11 cellular contexts compared by ENCODE assay signal in the genomic region with DNA sequence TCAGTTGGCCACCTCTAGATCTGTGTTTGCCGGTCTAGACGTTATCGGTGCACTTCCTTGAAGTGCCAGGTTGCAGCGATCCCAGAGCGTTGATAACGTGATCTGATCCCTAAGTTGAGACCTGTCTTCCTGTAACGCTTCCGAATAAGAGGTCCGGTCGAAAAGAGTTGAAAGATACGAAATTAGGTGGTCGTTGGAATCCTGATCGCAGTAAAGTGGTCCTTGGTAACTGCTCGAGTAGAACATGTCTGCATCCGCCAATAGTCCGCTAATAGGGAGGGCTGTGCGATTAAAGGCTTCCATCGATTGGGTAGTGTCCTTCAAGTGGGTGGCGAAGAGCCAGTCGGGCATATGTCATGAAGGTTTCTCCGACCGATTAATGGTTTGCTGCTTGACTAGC. TPM values are rescaled to one million over a fixed set of nuclear protein-coding genes. Genes with fewer than 3 reads are reported as not detected.
DNase-seq lines count a peak whose midpoint lies in the region; ATAC-seq and TF ChIP-seq lines count a peak whose summit lies in the region.
"Had no signal": no experiment of that assay in that cellular context is flagged by ENCODE, and none has a peak within 500 bp of the region (broad histone marks: within the 10 kb centered on the region; RNA-seq: fewer than 3 reads in every experiment).

No MANE protein-coding gene starts in this region.

- H3K9ac ChIP-seq in endodermal cell (ENCODE audit: extremely low read depth, low read length, poor library complexity, severe bottlenecking), result no peak overlapping the region

- H3K79me2 ChIP-seq in DOHH2 (ENCODE audit: control insufficient read depth, low read length), result peaks cover 57% of the 10 kb centered on the region

- CTCF ChIA-PET in T-cell (lab: Charles Lee), result no interaction called here

- TF ChIP-seq CTCF in DOHH2 (IDR thresholded peaks at IDR 0.05; ENCODE audit: low read depth, low read length, poor library complexity, severe bottlenecking), result no peak
- TF ChIP-seq CTCF in endodermal cell (conservative IDR thresholded peaks at IDR 0.05), result no peak
- no peak for TF ChIP-seq CTCF in osteocyte (IDR thresholded peaks at IDR 0.05)

- H3K27me3 ChIP-seq in DOHH2 (ENCODE audit: control insufficient read depth, low read length) (no peaks in the 10 kb centered on the region), endodermal cell (ENCODE audit: control insufficient read depth, insufficient read depth, low read length, poor library complexity, severe bottlenecking) (no peaks in the 10 kb centered on the region)

- no peak for ATAC-seq in T-cell (replicated peaks in 1 of 4)
- no peak for ATAC-seq in HG02970 (IDR thresholded peaks at IDR 0.05; ENCODE audit: low FRiP score, unreplicated experiment)
- ATAC-seq in HG03108 (IDR thresholded peaks at IDR 0.05; ENCODE audit: unreplicated experiment), result no peak

- H3K36me3 Mint-ChIP-seq in T-cell (peaks cover 65% of the 10 kb centered on the region), endodermal cell (ENCODE audit: low read depth) (peaks cover 70% of the 10 kb centered on the region), osteocyte (ENCODE audit: unreplicated experiment) (peaks cover 56% of the 10 kb centered on the region)

- H4K20me1 ChIP-seq in DOHH2 (ENCODE audit: control insufficient read depth, insufficient read depth, low read depth, low read length), result peaks cover 30% of the 10 kb centered on the region

- H3K9me3 ChIP-seq in DOHH2 (ENCODE audit: control insufficient read depth, insufficient read depth, low read length), result no peaks in the 10 kb centered on the region
- H3K9me3 ChIP-seq in endodermal cell (ENCODE audit: control insufficient read depth, low read length), result peaks cover 8% of the 10 kb centered on the region

- no peaks in the 10 kb centered on the region for H3K9me2 ChIP-seq in DOHH2 (replicated peaks; ENCODE audit: control insufficient read depth, low read length)

- H3K9me3 Mint-ChIP-seq in T-cell (no peaks in the 10 kb centered on the region), endodermal cell (peaks cover 13% of the 10 kb centered on the region), osteocyte (ENCODE audit: unreplicated experiment) (no peaks in the 10 kb centered on the region)

- POLR2A ChIA-PET in T-cell (lab: Charles Lee), result interaction anchor here (0.5 to 0.6 kb wide), 2 partner anchors 17 to 1706 kb away, joined by 3 to 7 read pairs; no protein-coding TSS in a partner anchor

- 96 to 97% methylated on average over 19 to 22 of the region's 22 CpGs for WGBS in endodermal cell (ENCODE audit: insufficient coverage in 1 of 2, insufficient read length in 1 of 2), 2 experiments

- H3K27me3 Mint-ChIP-seq in T-cell (peaks cover 0 to 2% of the 10 kb centered on the region in 2 donors), endodermal cell (ENCODE audit: insufficient read depth) (peaks cover 2% of the 10 kb centered on the region), osteocyte (ENCODE audit: unreplicated experiment) (no peaks in the 10 kb centered on the region)

- DNase-seq in T-cell (no peak), endodermal cell (peak; percentile 47), osteocyte (ENCODE audit: extremely low spot score, unreplicated experiment) (peak; percentile 36), Ammon's horn (ENCODE audit: low spot score) (no peak), HUDEP-2 (lab: John Stamatoyannopoulos, UW; ENCODE audit: unreplicated experiment in 76 of 76) (no peak)
- DNase-seq: effector memory CD4-positive, alpha-beta T cell; EL had no signal

- H3K4me3 Mint-ChIP-seq in T-cell (peak overlapping the region; percentile 50 to 99 (median 52)), endodermal cell (peak overlapping the region; percentile 100), osteocyte (ENCODE audit: unreplicated experiment) (peak overlapping the region; percentile 23)

- H3K4me1 ChIP-seq in DOHH2 (ENCODE audit: control insufficient read depth, low read length), result peaks cover 28% of the 10 kb centered on the region
- peaks cover 6% of the 10 kb centered on the region for H3K4me1 ChIP-seq in endodermal cell (ENCODE audit: control insufficient read depth, insufficient read depth, low read length)

- H3K27ac Mint-ChIP-seq in T-cell (peak overlapping the region; percentile 21 to 22), endodermal cell (peak overlapping the region; percentile 28), osteocyte (ENCODE audit: unreplicated experiment) (no peak overlapping the region)

- peaks cover 42% of the 10 kb centered on the region for H3F3A ChIP-seq in DOHH2 (ENCODE audit: control insufficient read depth, insufficient read depth)

- no peak overlapping the region for H3K27ac ChIP-seq in DOHH2 (ENCODE audit: low read depth, low read length)
- H3K27ac ChIP-seq in endodermal cell (ENCODE audit: low read depth, low read length), result no peak overlapping the region

- H3K4me3 ChIP-seq in DOHH2 (ENCODE audit: low read length) (no peak overlapping the region; the same call in 1 of the 2 replicates), endodermal cell (ENCODE audit: low read length) (peak overlapping the region; percentile 98)

- H3K4me1 Mint-ChIP-seq in T-cell (peaks cover 75 to 82% (median 78%) of the 10 kb centered on the region in 3 donors), endodermal cell (peaks cover 28% of the 10 kb centered on the region), osteocyte (ENCODE audit: unreplicated experiment) (peaks cover 38% of the 10 kb centered on the region)

- peaks cover 77% of the 10 kb centered on the region for H3K36me3 ChIP-seq in DOHH2 (ENCODE audit: control insufficient read depth, low read length)
- peaks cover 69% of the 10 kb centered on the region for H3K36me3 ChIP-seq in endodermal cell (ENCODE audit: control insufficient read depth, insufficient read depth, low read length)

- H3K4me2 ChIP-seq in DOHH2 (ENCODE audit: low read length), result peak overlapping the region; percentile 20; the same call in 1 of the 2 replicates

RNA-seq across cellular contexts. Expression of a gene that starts 2.7 kb away (rescaled TPM):
- 1,000 to 10,000 TPM in 2 of 5 donors, 100 to 1,000 TPM in 3; 788 to 1,543 (median 848) TPM for total RNA-seq in T-cell
- 100 to 1,000 TPM; 285 to 307 TPM for total RNA-seq in endodermal cell
- 402 TPM for polyA plus RNA-seq in endodermal cell (2013, experiment 1 of 2)
- polyA plus RNA-seq in endodermal cell (2013, experiment 2 of 2), result 355 TPM
- 245 and 279 TPM in 2 replicates for total RNA-seq in osteocyte

RNA-seq across cellular contexts. Expression of a gene that starts 27.4 kb away (rescaled TPM):
- under 1 TPM in 1 of 5 donors, not detected in 4; 0.13 TPM for total RNA-seq in T-cell
- not detected for total RNA-seq in endodermal cell
- polyA plus RNA-seq in endodermal cell (2013, experiment 1 of 2), result not detected
- not detected for polyA plus RNA-seq in endodermal cell (2013, experiment 2 of 2)
- not detected in 2 replicates for total RNA-seq in osteocyte
- total RNA-seq: pulmonary artery endothelial cell had no signal

Comparison
In these comparisons a context has a peak if more than half of its experiments do, and no peak if none do; other contexts are left out.
1. DNase-seq: peak in endodermal cell (single experiment) and osteocyte (single experiment); none in T-cell (0 of 34), Ammon's horn (single experiment) and HUDEP-2 (0 of 76).
2. H3K4me3 Mint-ChIP-seq: peak in every context shown above with its lines; median percentile 100 in endodermal cell; 52 in T-cell; 23 in osteocyte.